10 cellular contexts compared by ENCODE assay signal in the genomic region with DNA sequence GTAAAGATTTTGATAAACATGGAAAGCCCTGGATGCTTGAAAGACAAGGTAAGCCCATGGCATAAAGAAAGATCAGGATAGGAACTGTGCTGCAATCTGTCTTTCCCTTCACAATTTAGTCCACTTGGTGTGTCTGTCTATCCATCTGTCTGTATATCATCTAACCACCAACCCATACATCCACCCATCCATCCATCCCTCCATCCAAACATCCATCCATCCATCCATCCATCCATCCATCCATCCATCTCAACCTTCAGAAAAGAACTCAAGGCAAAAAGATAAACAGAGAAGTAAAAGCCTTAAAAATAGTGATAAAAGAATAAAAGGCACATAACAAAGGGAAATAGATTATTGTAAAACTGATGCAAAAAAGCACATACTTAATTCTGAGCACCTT.
"Had no signal": no experiment of that assay in that cellular context is flagged by ENCODE, and none has a peak within 500 bp of the region (broad histone marks: within the 10 kb centered on the region; RNA-seq: fewer than 3 reads in every experiment).

No MANE protein-coding gene starts in this region.

- H3K36me3 ChIP-seq: HAP-1 had no signal

- FAIRE-seq: H1, H54 had no signal

- DNase-seq: GM23248, GOT3, H7, H9, HCEC 1CT, HFFc6 had no signal

- H3K4me1 ChIP-seq: HAP-1 had no signal

- H3K27ac ChIP-seq: GM23248 had no signal

- H3K9me3 ChIP-seq: HAP-1 had no signal

- H3K4me3 ChIP-seq: GM23248, GM23338, HAP-1 had no signal
